ENCODE assay signal across 17 cellular contexts in genomic region chr10:104779701-104780100, GRCh38.
DNase-seq lines count a peak whose midpoint lies in the region; ATAC-seq and TF ChIP-seq lines count a peak whose summit lies in the region.
"Had no signal": no experiment of that assay in that cellular context is flagged by ENCODE, and none has a peak within 500 bp of the region (broad histone marks: within the 10 kb centered on the region; RNA-seq: fewer than 3 reads in every experiment).

No MANE protein-coding gene starts in this region.

- no peak for TF ChIP-seq CTCF in neural cell (IDR thresholded peaks at IDR 0.05; ENCODE audit: poor library complexity, severe bottlenecking)

- no peak for ATAC-seq in HG03025 (IDR thresholded peaks at IDR 0.05; ENCODE audit: low FRiP score, unreplicated experiment)
- ATAC-seq in GM21515 (IDR thresholded peaks at IDR 0.05; ENCODE audit: unreplicated experiment), result no peak
- ATAC-seq: CD8-positive, alpha-beta T cell; GM23338; HCT116 had no signal

- peak overlapping the region; percentile 47 for H3K4me3 ChIP-seq in neural cell (ENCODE audit: low read length)
- H3K4me3 ChIP-seq: BLaER1, GM23338 had no signal

- H2AFZ ChIP-seq in neural cell (ENCODE audit: low read depth, low read length), result no peak overlapping the region
- H2AFZ ChIP-seq: GM23338 had no signal

- no peaks in the 10 kb centered on the region for H3K27me3 ChIP-seq in neural cell (ENCODE audit: insufficient read depth, low read depth, low read length)
- H3K27me3 ChIP-seq: BLaER1 had no signal

- TF ChIP-seq EP300 in neural cell (conservative IDR thresholded peaks at IDR 0.05; ENCODE audit: poor library complexity, severe bottlenecking), result peak; percentile 85

- H3K9me2 ChIP-seq in neural cell (ENCODE audit: insufficient read depth, low read length), result no peaks in the 10 kb centered on the region

- TF ChIP-seq RAD21 in neural cell (conservative IDR thresholded peaks at IDR 0.05), result no peak

- no peaks in the 10 kb centered on the region for H3K9me3 ChIP-seq in neural cell (ENCODE audit: low read length)
- H3K9me3 ChIP-seq: BLaER1, Caco-2 had no signal

- H3K79me2 ChIP-seq in neural cell (replicated peaks; ENCODE audit: insufficient read depth, low read length), result no peaks in the 10 kb centered on the region

- H3K36me3 ChIP-seq in neural cell (ENCODE audit: insufficient read depth, low read length), result no peaks in the 10 kb centered on the region
- H3K36me3 ChIP-seq: BLaER1 had no signal

- DNase-seq in brain pericyte (ENCODE audit: low read depth, low spot score) (peak; percentile 2), nucleus accumbens (lab: John Stamatoyannopoulos, UW) (peak in 31 of 56 donors; percentile 4 to 75 (median 33)), SKM-1 (lab: John Stamatoyannopoulos, UW; ENCODE audit: unreplicated experiment) (no peak)
- DNase-seq: Caco-2; CD4-positive, CD25-positive, alpha-beta regulatory T cell; CD8-positive, alpha-beta T cell; DMS153; DND-41; H9 had no signal

- H3F3A ChIP-seq in neural cell (ENCODE audit: insufficient read depth, low read length, poor library complexity, severe bottlenecking), result no peaks in the 10 kb centered on the region

- H3K9ac ChIP-seq in neural cell (ENCODE audit: low read length), result peak overlapping the region; percentile 49
- H3K9ac ChIP-seq: BLaER1 had no signal

- H3K4me2 ChIP-seq in neural cell (ENCODE audit: low read length), result no peak overlapping the region
- H3K4me2 ChIP-seq: BLaER1, GM23338 had no signal

- no peaks in the 10 kb centered on the region for H4K20me1 ChIP-seq in neural cell (ENCODE audit: insufficient read depth)
- H4K20me1 ChIP-seq: BLaER1 had no signal

- peak overlapping the region; percentile 93 for H3K27ac ChIP-seq in neural cell (ENCODE audit: low read length)
- H3K27ac ChIP-seq: 22Rv1, BLaER1, C4-2B had no signal

TF ChIP-seq in neural cell, 6 proteins besides CTCF, POLR2A, EP300 and RAD21:
- TF ChIP-seq POLR2AphosphoS5 (IDR thresholded peaks at IDR 0.05) (peak; percentile 59), TAF1 (IDR thresholded peaks at IDR 0.05; ENCODE audit: low read depth) (no peak)
